ENCODE assay signal across 17 cellular contexts in the genomic region with DNA sequence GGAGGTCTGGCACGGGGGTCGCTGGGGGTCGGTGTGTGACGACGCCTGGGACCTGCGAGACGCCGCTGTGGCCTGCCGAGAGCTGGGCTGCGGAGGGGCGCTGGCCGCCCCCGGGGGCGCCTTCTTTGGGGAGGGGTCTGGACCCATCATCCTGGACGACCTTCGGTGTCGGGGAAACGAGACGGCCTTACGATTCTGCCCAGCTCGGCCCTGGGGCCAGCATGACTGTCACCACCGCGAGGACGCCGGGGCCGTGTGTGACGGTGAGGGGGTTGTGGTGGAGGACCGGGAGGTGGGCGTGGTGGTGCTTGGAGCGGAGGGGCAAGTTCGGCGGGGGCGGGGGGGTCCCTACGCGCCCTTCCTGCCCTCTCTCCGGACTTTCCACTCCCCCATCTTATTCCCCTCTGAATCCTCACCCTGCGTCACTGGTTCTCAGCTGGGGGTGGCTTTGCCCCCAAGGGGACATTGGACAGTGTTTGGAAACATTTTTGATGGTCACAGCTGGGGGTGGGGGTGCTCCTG. TPM values are rescaled to one million over a fixed set of nuclear protein-coding genes. Genes with fewer than 3 reads are reported as not detected.
DNase-seq lines count a peak whose midpoint lies in the region; ATAC-seq and TF ChIP-seq lines count a peak whose summit lies in the region.
"Had no signal": no experiment of that assay in that cellular context is flagged by ENCODE, and none has a peak within 500 bp of the region (broad histone marks: within the 10 kb centered on the region; RNA-seq: fewer than 3 reads in every experiment).

No MANE protein-coding gene starts in this region.

- H3K27me3 Mint-ChIP-seq in central memory CD8-positive, alpha-beta T cell: peaks cover 18% of the 10 kb centered on the region
- no peaks in the 10 kb centered on the region for H3K27me3 Mint-ChIP-seq in osteocyte (ENCODE audit: unreplicated experiment)

- H3K4me3 Mint-ChIP-seq in central memory CD8-positive, alpha-beta T cell: peak overlapping the region; percentile 45
- H3K4me3 Mint-ChIP-seq in stimulated activated effector memory CD8-positive, alpha-beta T cell treated with anti-CD3 and anti-CD28 coated beads, Interleukin-12 subunit alpha, Interleukin-12 subunit beta, amount 100 ng/mL, for 72 hours: peak overlapping the region; percentile 31
- no peak overlapping the region for H3K4me3 Mint-ChIP-seq in osteocyte (ENCODE audit: unreplicated experiment)
- H3K4me3 Mint-ChIP-seq: activated CD4-positive, alpha-beta T cell treated with anti-CD3 and anti-CD28 coated beads, Interleukin-2, amount 10 ng/mL, durations not matched to agents 7 days and 5 days had no signal

- H3K4me1 Mint-ChIP-seq in central memory CD8-positive, alpha-beta T cell: no peaks in the 10 kb centered on the region
- H3K4me1 Mint-ChIP-seq in stimulated activated effector memory CD8-positive, alpha-beta T cell treated with anti-CD3 and anti-CD28 coated beads, Interleukin-12 subunit alpha, Interleukin-12 subunit beta, amount 100 ng/mL, for 72 hours: no peaks in the 10 kb centered on the region
- H3K4me1 Mint-ChIP-seq in osteocyte (ENCODE audit: unreplicated experiment): peaks cover 22% of the 10 kb centered on the region
- H3K4me1 Mint-ChIP-seq: activated CD4-positive, alpha-beta T cell treated with anti-CD3 and anti-CD28 coated beads, Interleukin-2, amount 10 ng/mL, durations not matched to agents 7 days and 5 days had no signal

- ATAC-seq in central memory CD8-positive, alpha-beta T cell (replicated peaks; ENCODE audit: extremely low read depth, poor library complexity, severe bottlenecking): no peak
- no peak for ATAC-seq in stimulated activated effector memory CD8-positive, alpha-beta T cell treated with anti-CD3 and anti-CD28 coated beads, Interleukin-12 subunit alpha, Interleukin-12 subunit beta, amount 100 ng/mL, for 72 hours

- no peak overlapping the region for H3K27ac Mint-ChIP-seq in central memory CD8-positive, alpha-beta T cell (ENCODE audit: low read depth)
- H3K27ac Mint-ChIP-seq in stimulated activated effector memory CD8-positive, alpha-beta T cell treated with anti-CD3 and anti-CD28 coated beads, Interleukin-12 subunit alpha, Interleukin-12 subunit beta, amount 100 ng/mL, for 72 hours: peak overlapping the region; percentile 32
- H3K27ac Mint-ChIP-seq in osteocyte (ENCODE audit: unreplicated experiment): no peak overlapping the region
- H3K27ac Mint-ChIP-seq: activated CD4-positive, alpha-beta T cell treated with anti-CD3 and anti-CD28 coated beads, Interleukin-2, amount 10 ng/mL, durations not matched to agents 7 days and 5 days; activated T-cell treated with anti-CD3 and anti-CD28 coated beads, Interleukin-2, amount 50 U/mL, for 72 hours had no signal

- peaks cover 3% of the 10 kb centered on the region for H3K36me3 Mint-ChIP-seq in central memory CD8-positive, alpha-beta T cell (ENCODE audit: insufficient read depth)
- no peaks in the 10 kb centered on the region for H3K36me3 Mint-ChIP-seq in stimulated activated effector memory CD8-positive, alpha-beta T cell treated with anti-CD3 and anti-CD28 coated beads, Interleukin-12 subunit alpha, Interleukin-12 subunit beta, amount 100 ng/mL, for 72 hours
- H3K36me3 Mint-ChIP-seq in osteocyte (ENCODE audit: unreplicated experiment): no peaks in the 10 kb centered on the region
- H3K36me3 Mint-ChIP-seq: naive B cell had no signal

- no peak for TF ChIP-seq CTCF in osteocyte (IDR thresholded peaks at IDR 0.05)

- DNase-seq in ELR (ENCODE audit: low read depth): peak; percentile 23
- no peak for DNase-seq in central memory CD8-positive, alpha-beta T cell (ENCODE audit: low spot score in 2 of 2)
- DNase-seq in hepatic stellate cell (ENCODE audit: low spot score): peak; percentile 44
- no peak for DNase-seq in stimulated activated effector memory CD8-positive, alpha-beta T cell treated with anti-CD3 and anti-CD28 coated beads, Interleukin-12 subunit alpha, Interleukin-12 subunit beta, amount 100 ng/mL, for 72 hours (ENCODE audit: low spot score in 2 of 2)
- no peak for DNase-seq in stimulated activated CD4-positive, alpha-beta T cell treated with anti-CD3 and anti-CD28 coated beads, Interleukin-1b, Interleukin-23, amount 100 ng/mL, for 48 hours
- no peak for DNase-seq in osteocyte (ENCODE audit: extremely low spot score, unreplicated experiment)
- no peak for DNase-seq in NCI-H526 (lab: John Stamatoyannopoulos, UW)
- no peak for DNase-seq in hypothalamus (lab: John Stamatoyannopoulos, UW)
- DNase-seq: activated CD4-positive, alpha-beta T cell treated with anti-CD3 and anti-CD28 coated beads, Interleukin-2, amount 10 ng/mL, durations not matched to agents 7 days and 5 days; activated T-cell treated with anti-CD3 and anti-CD28 coated beads, Interleukin-2, amount 50 U/mL, for 72 hours; dorsolateral prefrontal cortex; naive B cell; NCI-H1105; NCI-H446; T-helper 2 cell had no signal

- H3K9me3 Mint-ChIP-seq in central memory CD8-positive, alpha-beta T cell: no peaks in the 10 kb centered on the region
- no peaks in the 10 kb centered on the region for H3K9me3 Mint-ChIP-seq in stimulated activated effector memory CD8-positive, alpha-beta T cell treated with anti-CD3 and anti-CD28 coated beads, Interleukin-12 subunit alpha, Interleukin-12 subunit beta, amount 100 ng/mL, for 72 hours
- H3K9me3 Mint-ChIP-seq in osteocyte (ENCODE audit: unreplicated experiment): no peaks in the 10 kb centered on the region
- H3K9me3 Mint-ChIP-seq: activated CD4-positive, alpha-beta T cell treated with anti-CD3 and anti-CD28 coated beads, Interleukin-2, amount 10 ng/mL, durations not matched to agents 7 days and 5 days; activated T-cell treated with anti-CD3 and anti-CD28 coated beads, Interleukin-2, amount 50 U/mL, for 72 hours; naive B cell had no signal

RNA-seq across cellular contexts. Expression of a gene that starts 5.5 kb away (rescaled TPM):
- 21.5 and 22.1 TPM in 2 replicates for total RNA-seq in osteocyte

RNA-seq across cellular contexts. Expression of a gene that starts 8.7 kb away (rescaled TPM):
- total RNA-seq in osteocyte: 54.2 and 58.2 TPM in 2 replicates

RNA-seq across cellular contexts. Expression of a gene that starts 17.3 kb away (rescaled TPM):
- total RNA-seq in osteocyte: 10.4 and 11.6 TPM in 2 replicates

RNA-seq across cellular contexts. Expression of a gene that starts 29.2 kb away (rescaled TPM):
- not detected in 2 replicates for total RNA-seq in osteocyte
- total RNA-seq: activated CD4-positive, alpha-beta T cell treated with anti-CD3 and anti-CD28 coated beads, Interleukin-2, amount 10 ng/mL, durations not matched to agents 7 days and 5 days; activated T-cell treated with anti-CD3 and anti-CD28 coated beads, Interleukin-2, amount 50 U/mL, for 72 hours; kidney epithelial cell; urinary bladder had no signal

RNA-seq across cellular contexts. Expression of a gene that starts 32.3 kb away (rescaled TPM):
- 37.0 and 39.8 TPM in 2 replicates for total RNA-seq in osteocyte

Comparison
In these comparisons a context has a peak if more than half of its experiments do, and no peak if none do; other contexts are left out.
1. DNase-seq: peak in ELR (single experiment) and hepatic stellate cell (single experiment); none in central memory CD8-positive, alpha-beta T cell (0 of 2), stimulated activated effector memory CD8-positive, alpha-beta T cell treated with anti-CD3 and anti-CD28 coated beads, Interleukin-12 subunit alpha, Interleukin-12 subunit beta, amount 100 ng/mL, for 72 hours (0 of 2), stimulated activated CD4-positive, alpha-beta T cell treated with anti-CD3 and anti-CD28 coated beads, Interleukin-1b, Interleukin-23, amount 100 ng/mL, for 48 hours (single experiment), osteocyte (single experiment), NCI-H526 (0 of 2) and hypothalamus (0 of 51).